12 cellular contexts compared by ENCODE assay signal in genomic region chr3:140854961-140855360, GRCh38.
DNase-seq lines count a peak whose midpoint lies in the region; ATAC-seq and TF ChIP-seq lines count a peak whose summit lies in the region.
"Had no signal": no experiment of that assay in that cellular context is flagged by ENCODE, and none has a peak within 500 bp of the region (broad histone marks: within the 10 kb centered on the region; RNA-seq: fewer than 3 reads in every experiment).

No MANE protein-coding gene starts in this region.

- no peak for ATAC-seq in GM21367 (IDR thresholded peaks at IDR 0.05; ENCODE audit: unreplicated experiment)
- no peak for ATAC-seq in GM18498 (IDR thresholded peaks at IDR 0.05; ENCODE audit: unreplicated experiment)

- H3K23me2 ChIP-seq in H9 (ENCODE audit: insufficient read length, low read depth, low read length, poor library complexity, severe bottlenecking): no peaks in the 10 kb centered on the region

- no peak overlapping the region for H2AFZ ChIP-seq in H9 (ENCODE audit: low read length)
- H2AFZ ChIP-seq: GM23248 had no signal

- no peak overlapping the region for H3K14ac ChIP-seq in H9 (ENCODE audit: insufficient read depth, low read length)

- H3K4me1 Mint-ChIP-seq in H9: peaks cover 17 to 19% of the 10 kb centered on the region in 2 experiments
- peaks cover 11% of the 10 kb centered on the region for H3K4me1 Mint-ChIP-seq in progenitor cell of endocrine pancreas (ENCODE audit: low read depth)
- H3K4me1 Mint-ChIP-seq: B cell had no signal

- no peak overlapping the region for H3T11ph ChIP-seq in H9 (ENCODE audit: low read length)

- no CpG with 5 or more reads among the region's 2 CpGs for WGBS in H9 (ENCODE audit: extremely low coverage, insufficient read length, low lambda C conversion rate)

- H2BK120ac ChIP-seq in H9 (ENCODE audit: low read depth, low read length, poor library complexity, severe bottlenecking): no peak overlapping the region

- no peaks in the 10 kb centered on the region for H3K4me1 ChIP-seq in H9 (ENCODE audit: insufficient read depth, low read length)

- no peak overlapping the region for H2BK12ac ChIP-seq in H9 (ENCODE audit: insufficient read length, low read depth, low read length)

- H2AK5ac ChIP-seq in H9 (ENCODE audit: insufficient read length, low read length): no peak overlapping the region

- no peaks in the 10 kb centered on the region for H3K27me3 ChIP-seq in H9 (ENCODE audit: insufficient read depth, low read length)

- no peaks in the 10 kb centered on the region for H3K27me3 Mint-ChIP-seq in H9 (ENCODE audit: low read depth)
- no peaks in the 10 kb centered on the region for H3K27me3 Mint-ChIP-seq in progenitor cell of endocrine pancreas

- DNase-seq in H9 (no peak), kidney glomerular epithelial cell (lab: John Stamatoyannopoulos, UW) (peak; percentile 1), progenitor cell of endocrine pancreas (ENCODE audit: low spot score, unreplicated experiment) (no peak), inferior parietal cortex (ENCODE audit: extremely low spot score) (no peak)
- no peak for DNase-seq in activated CD8-positive, alpha-beta memory T cell treated with anti-CD3 and anti-CD28 coated beads, Interleukin-2, amount 50 U/mL, for 4 hours
- DNase-seq: C1 segment of cervical spinal cord; CD4-positive, alpha-beta T cell; GM23248; IMR-90 had no signal

- no peak overlapping the region for H3K4me2 ChIP-seq in H9 (ENCODE audit: insufficient read depth, insufficient read length, low read length)

- H3K18ac ChIP-seq in H9 (ENCODE audit: insufficient read length, low read depth, low read length): no peak overlapping the region

- no peaks in the 10 kb centered on the region for H3K79me1 ChIP-seq in H9 (ENCODE audit: insufficient read depth, low read depth, low read length, poor library complexity, severe bottlenecking)

- TF ChIP-seq CTCF in H9 (conservative IDR thresholded peaks at IDR 0.05) (peak; percentile 10; the same call in 1 of the 3 replicates), progenitor cell of endocrine pancreas (IDR thresholded peaks at IDR 0.05; ENCODE audit: unreplicated experiment) (no peak)

- H3K56ac ChIP-seq in H9 (ENCODE audit: insufficient read length, low read depth, low read length): no peak overlapping the region

- H3K27ac Mint-ChIP-seq in H9 (no peak overlapping the region), progenitor cell of endocrine pancreas (peak overlapping the region; percentile 46)
- H3K27ac Mint-ChIP-seq: B cell; CD4-positive, alpha-beta T cell had no signal

- no peaks in the 10 kb centered on the region for H3K36me3 Mint-ChIP-seq in H9 (ENCODE audit: insufficient read depth in 1 of 3, low read depth in 3 of 3)
- H3K36me3 Mint-ChIP-seq in progenitor cell of endocrine pancreas (ENCODE audit: insufficient read depth): no peaks in the 10 kb centered on the region

- H4K20me1 ChIP-seq in H9 (ENCODE audit: control insufficient read depth, insufficient read depth, insufficient read length): no peaks in the 10 kb centered on the region

- no peaks in the 10 kb centered on the region; a peak in 1 of 5 replicates for H3K9me3 Mint-ChIP-seq in H9
- H3K9me3 Mint-ChIP-seq in progenitor cell of endocrine pancreas (ENCODE audit: low read depth): peaks cover 9% of the 10 kb centered on the region
- H3K9me3 Mint-ChIP-seq: CD4-positive, alpha-beta T cell had no signal

- no peak overlapping the region for H4K5ac ChIP-seq in H9 (ENCODE audit: insufficient read length, low read depth, low read length)

- H2BK15ac ChIP-seq in H9 (ENCODE audit: low read depth, low read length): no peak overlapping the region

- H3K27ac ChIP-seq in H9 (ENCODE audit: insufficient read length, low read depth, low read length): no peak overlapping the region
- H3K27ac ChIP-seq: GM23248 had no signal

- no peak overlapping the region for H3K9ac ChIP-seq in H9 (ENCODE audit: extremely low read depth, insufficient read length, low read length)
- H3K9ac ChIP-seq: GM23248 had no signal

- no peak overlapping the region for H2BK5ac ChIP-seq in H9 (ENCODE audit: insufficient read length, low read length)

- H3K9me3 ChIP-seq in H9 (ENCODE audit: control insufficient read depth, low read depth, low read length): no peaks in the 10 kb centered on the region

- H4K91ac ChIP-seq in H9 (ENCODE audit: insufficient read length, low read depth, low read length): no peak overlapping the region

- no peak overlapping the region for H3K23ac ChIP-seq in H9 (ENCODE audit: insufficient read length, low read depth, low read length)

- no peak overlapping the region for H4K8ac ChIP-seq in H9 (replicated peaks; ENCODE audit: insufficient read length, low read depth, low read length)

- H2BK20ac ChIP-seq in H9 (ENCODE audit: low read depth, low read length, poor library complexity, severe bottlenecking): no peak overlapping the region

- no peak overlapping the region for H3K4ac ChIP-seq in H9 (ENCODE audit: low read depth, low read length)

- H3K79me2 ChIP-seq in H9 (ENCODE audit: insufficient read depth, low read length): no peaks in the 10 kb centered on the region

- no peak overlapping the region for H3K4me3 Mint-ChIP-seq in H9
- H3K4me3 Mint-ChIP-seq in progenitor cell of endocrine pancreas (ENCODE audit: low read depth): no peak overlapping the region
- H3K4me3 Mint-ChIP-seq: B cell; CD4-positive, alpha-beta T cell had no signal
